ENCODE assay signal across 22 cellular contexts in the genomic region with DNA sequence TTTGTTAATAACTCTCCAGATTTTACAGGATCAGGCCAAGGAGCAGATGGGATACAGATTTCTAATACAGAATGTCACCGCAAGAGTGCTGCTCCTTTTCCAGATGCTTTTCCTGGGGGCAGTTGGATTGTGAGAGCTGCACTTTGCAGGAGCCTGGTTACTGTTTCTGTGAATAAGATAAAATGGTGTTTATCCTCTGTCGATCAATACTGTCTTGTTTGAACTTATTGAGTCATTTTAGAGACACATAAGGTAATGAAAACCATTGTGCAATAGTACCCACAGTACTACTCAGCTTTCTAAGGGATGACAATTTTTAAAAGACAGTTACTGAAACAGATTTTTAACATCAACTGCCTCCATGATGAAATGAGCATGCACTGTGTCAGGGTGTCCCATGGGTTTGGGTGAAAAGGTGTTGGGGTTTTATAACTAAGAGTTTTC. TPM values are rescaled to one million over a fixed set of nuclear protein-coding genes. Genes with fewer than 3 reads are reported as not detected.
DNase-seq lines count a peak whose midpoint lies in the region; ATAC-seq, FAIRE-seq and TF ChIP-seq lines count a peak whose summit lies in the region.
"Had no signal": no experiment of that assay in that cellular context is flagged by ENCODE, and none has a peak within 500 bp of the region (broad histone marks: within the 10 kb centered on the region; RNA-seq: fewer than 3 reads in every experiment).

No MANE protein-coding gene starts in this region.

- no peak overlapping the region for H3K4me2 ChIP-seq in IMR-90 (ENCODE audit: low read depth, low read length)
- H3K4me2 ChIP-seq in smooth muscle cell, result no peak overlapping the region
- no peak overlapping the region for H3K4me2 ChIP-seq in trophoblast cell (ENCODE audit: low read length)

- H3K79me2 ChIP-seq in smooth muscle cell (ENCODE audit: low read depth) (no peaks in the 10 kb centered on the region), trophoblast cell (ENCODE audit: control insufficient read depth, insufficient read depth, low read length, poor library complexity) (no peaks in the 10 kb centered on the region)

- H2AFZ ChIP-seq in IMR-90 (replicated peaks; ENCODE audit: low read length, poor library complexity) (no peak overlapping the region), smooth muscle cell (ENCODE audit: low read depth) (no peak overlapping the region), trophoblast cell (ENCODE audit: insufficient read depth, low read length, poor library complexity) (no peak overlapping the region)

- H4K20me1 ChIP-seq in IMR-90 (ENCODE audit: insufficient read depth, low read length) (no peaks in the 10 kb centered on the region), smooth muscle cell (ENCODE audit: low read depth) (no peaks in the 10 kb centered on the region)

- H4K5ac ChIP-seq in IMR-90 (ENCODE audit: low read depth, low read length), result no peak overlapping the region

- no peaks in the 10 kb centered on the region for H3K9me1 ChIP-seq in IMR-90 (ENCODE audit: insufficient read depth, low read length)

- no peak for TF ChIP-seq CTCF in IMR-90 (conservative IDR thresholded peaks at IDR 0.05; ENCODE audit: low read depth, low read length)
- TF ChIP-seq CTCF in body of pancreas (IDR thresholded peaks at IDR 0.05), result peak in 2 of 7 experiments; percentile 19 to 44
- no peak for TF ChIP-seq CTCF in smooth muscle cell (IDR thresholded peaks at IDR 0.05; ENCODE audit: borderline replicate concordance, insufficient read depth, poor library complexity, severe bottlenecking)

- peaks cover 8% of the 10 kb centered on the region; the same call in 1 of the 2 replicates for H3K27me3 ChIP-seq in IMR-90 (ENCODE audit: control insufficient read depth, insufficient read depth, low read length)
- H3K27me3 ChIP-seq in body of pancreas, result no peaks in the 10 kb centered on the region
- H3K27me3 ChIP-seq in smooth muscle cell (ENCODE audit: low read depth), result no peaks in the 10 kb centered on the region
- H3K27me3 ChIP-seq in small intestine (ENCODE audit: control insufficient read depth in 2 of 2, insufficient read depth in 2 of 2, low read length in 2 of 2), result no peaks in the 10 kb centered on the region
- H3K27me3 ChIP-seq in trophoblast cell (ENCODE audit: insufficient read depth, low read length), result no peaks in the 10 kb centered on the region

- H3K4me3 ChIP-seq in IMR-90 (ENCODE audit: insufficient read depth, low read depth, low read length) (no peak overlapping the region), body of pancreas (no peak overlapping the region), smooth muscle cell (peak overlapping the region; percentile 41), small intestine (ENCODE audit: low read depth in 1 of 2, low read length in 2 of 2) (no peak overlapping the region), trophoblast cell (ENCODE audit: low read depth, low read length) (no peak overlapping the region)

- no peak overlapping the region for H2BK15ac ChIP-seq in IMR-90 (ENCODE audit: low read depth, low read length)

- H3K4ac ChIP-seq in IMR-90 (ENCODE audit: low read depth, low read length), result no peak overlapping the region
- no peak overlapping the region for H3K4ac ChIP-seq in trophoblast cell (ENCODE audit: low read depth, low read length)

- H2AK5ac ChIP-seq in IMR-90 (ENCODE audit: low read depth, low read length) (no peak overlapping the region), trophoblast cell (ENCODE audit: low read length) (no peak overlapping the region)

- H3F3A ChIP-seq in smooth muscle cell (ENCODE audit: low read depth), result no peaks in the 10 kb centered on the region

- H2BK20ac ChIP-seq in IMR-90 (ENCODE audit: low read depth, low read length), result no peak overlapping the region

- H2BK5ac ChIP-seq in IMR-90 (ENCODE audit: low read depth, low read length, poor library complexity, severe bottlenecking), result no peak overlapping the region
- H2BK5ac ChIP-seq in trophoblast cell (ENCODE audit: low read depth, low read length, poor library complexity), result no peak overlapping the region

- H3K23ac ChIP-seq in IMR-90 (ENCODE audit: low read depth, low read length) (no peak overlapping the region), trophoblast cell (ENCODE audit: low read length) (no peak overlapping the region)

- no peak overlapping the region for H2BK12ac ChIP-seq in trophoblast cell (ENCODE audit: low read length)

- H3K9me3 ChIP-seq in IMR-90 (ENCODE audit: control insufficient read depth, insufficient read depth, low read length) (no peaks in the 10 kb centered on the region), body of pancreas (no peaks in the 10 kb centered on the region), smooth muscle cell (replicated peaks; ENCODE audit: low read depth) (no peaks in the 10 kb centered on the region), small intestine (ENCODE audit: control insufficient read depth, low read depth) (no peaks in the 10 kb centered on the region), trophoblast cell (ENCODE audit: insufficient read depth, low read depth, low read length) (no peaks in the 10 kb centered on the region)

- CTCF ChIA-PET in IMR-90 (lab: Yijun Ruan, JAX), result interaction anchor here (0.6 kb wide), 1 partner anchor 376 kb away, joined by 3 read pairs; no protein-coding TSS in a partner anchor

- intact Hi-C loops in IMR-90 (cut with micrococcal nuclease), result no loop called here
- intact Hi-C loops in body of pancreas (cut with DNase I), result no loop called here

- no peak overlapping the region for H3K27ac ChIP-seq in IMR-90 (ENCODE audit: insufficient read depth, low read length)
- H3K27ac ChIP-seq in body of pancreas, result peak overlapping the region in 2 of 4 donors; percentile 56 to 72
- H3K27ac ChIP-seq in smooth muscle cell (ENCODE audit: low read depth), result no peak overlapping the region
- H3K27ac ChIP-seq in caudate nucleus (ENCODE audit: low read depth, low read length), result no peak overlapping the region
- no peak overlapping the region for H3K27ac ChIP-seq in small intestine (ENCODE audit: low read depth in 1 of 2, low read length in 1 of 2)
- no peak overlapping the region for H3K27ac ChIP-seq in trophoblast cell (ENCODE audit: low read depth, low read length)
- H3K27ac ChIP-seq: C4-2B, HL-60 had no signal

- in situ Hi-C loops in IMR-90 (cut with MboI; ENCODE audit: low sequenced_read_pairs), result no loop called here

- TF ChIP-seq RAD21 in IMR-90 (IDR thresholded peaks at IDR 0.05; ENCODE audit: low read length), result no peak

- H4K91ac ChIP-seq in IMR-90 (ENCODE audit: insufficient read depth, low read depth, low read length) (no peak overlapping the region), trophoblast cell (ENCODE audit: low read depth, low read length) (no peak overlapping the region)

- H3K4me1 ChIP-seq in IMR-90 (ENCODE audit: control insufficient read depth, insufficient read depth, low read length) (no peaks in the 10 kb centered on the region), body of pancreas (peaks cover 42% of the 10 kb centered on the region), smooth muscle cell (ENCODE audit: low read depth) (no peaks in the 10 kb centered on the region), small intestine (ENCODE audit: control insufficient read depth in 2 of 2, insufficient read depth in 1 of 2, low read depth in 1 of 2, low read length in 1 of 2) (peaks cover 4 to 6% of the 10 kb centered on the region in 2 donors), trophoblast cell (ENCODE audit: control insufficient read depth in 1 of 2, insufficient read depth in 2 of 2, low read length in 2 of 2) (no peaks in the 10 kb centered on the region)

- no peaks in the 10 kb centered on the region for H3K79me1 ChIP-seq in IMR-90 (ENCODE audit: low read depth in 1 of 2, low read length in 2 of 2)
- H3K79me1 ChIP-seq in trophoblast cell (ENCODE audit: low read length), result no peaks in the 10 kb centered on the region

- no CpG with 5 or more reads among the region's 2 CpGs for whole genome bisulfite sequencing in IMR-90 (ENCODE audit: extremely low coverage in 2 of 2, insufficient read length in 1 of 2), 2 experiments
- WGBS in body of pancreas, 2 donors, result 10 to 12% methylated on average over 2 of the region's 2 CpGs
- WGBS in smooth muscle cell (ENCODE audit: low lambda C conversion rate), result 47% methylated on average over 2 of the region's 2 CpGs
- WGBS in small intestine, 3 donors, result 41 to 56% (median 47%) methylated on average over 2 of the region's 2 CpGs
- WGBS in trophoblast cell (ENCODE audit: extremely low coverage, insufficient coverage, insufficient read length), result no CpG with 5 or more reads among the region's 2 CpGs

- H4K8ac ChIP-seq in IMR-90 (ENCODE audit: low read depth in 2 of 2, low read length in 2 of 2), result no peak overlapping the region
- H4K8ac ChIP-seq in trophoblast cell (ENCODE audit: low read depth, low read length), result no peak overlapping the region

- ATAC-seq in IMR-90 (ENCODE audit: low read depth) (no peak), body of pancreas (peak; percentile 89), left lobe of liver (peak; percentile 64)

- TF ChIP-seq POLR2A in IMR-90 (IDR thresholded peaks at IDR 0.05; ENCODE audit: low read depth, low read length) (no peak), body of pancreas (IDR thresholded peaks at IDR 0.05) (no peak)

- BruUV-seq in IMR-90 (replicated peaks; lab: Mats Ljungman, UMichigan), result no TSS peak

- no peak overlapping the region for H2AK9ac ChIP-seq in IMR-90 (replicated peaks; ENCODE audit: low read depth, low read length, poor library complexity)

- dilution Hi-C loops in IMR-90 (cut with HindIII; ENCODE audit: low sequenced_read_pairs, unreplicated experiment), result no loop called here

- POLR2A ChIA-PET in IMR-90 (lab: Charles Lee; ENCODE audit: unreplicated experiment), result no interaction called here

- no peaks in the 10 kb centered on the region for H3K36me3 ChIP-seq in IMR-90 (ENCODE audit: control insufficient read depth, insufficient read depth, low read length)
- H3K36me3 ChIP-seq in body of pancreas (replicated peaks in 1 of 2; ENCODE audit: insufficient read depth in 1 of 2, low read depth in 2 of 2), result no peaks in the 10 kb centered on the region
- H3K36me3 ChIP-seq in smooth muscle cell (ENCODE audit: low read depth), result no peaks in the 10 kb centered on the region
- H3K36me3 ChIP-seq in small intestine (ENCODE audit: control insufficient read depth in 2 of 2, insufficient read depth in 2 of 2, low read length in 2 of 2), result peaks cover 0 to 4% of the 10 kb centered on the region in 2 donors
- no peaks in the 10 kb centered on the region for H3K36me3 ChIP-seq in trophoblast cell (ENCODE audit: control insufficient read depth in 1 of 2, insufficient read depth in 2 of 2, low read length in 2 of 2)

- FAIRE-seq in small intestine (lab: Jason Lieb, UNC), result no peak

- H3K56ac ChIP-seq in IMR-90 (ENCODE audit: extremely low read depth, insufficient read depth, low read length), result no peak overlapping the region

- H3K14ac ChIP-seq in IMR-90 (replicated peaks; ENCODE audit: low read depth, low read length), result no peak overlapping the region
- H3K14ac ChIP-seq in trophoblast cell (ENCODE audit: low read length), result no peak overlapping the region

- H2BK120ac ChIP-seq in IMR-90 (ENCODE audit: low read depth, low read length), result no peak overlapping the region
- H2BK120ac ChIP-seq in trophoblast cell (ENCODE audit: insufficient read depth, low read length, poor library complexity), result no peak overlapping the region

- no peak overlapping the region for H4K12ac ChIP-seq in trophoblast cell (ENCODE audit: low read depth, low read length)

- DNase-seq in IMR-90 (no peak), body of pancreas (peak; percentile 13 to 57 (median 30)), left lobe of liver (ENCODE audit: low spot score) (no peak), smooth muscle cell (lab: John Stamatoyannopoulos, UW; ENCODE audit: unreplicated experiment) (no peak), caudate nucleus (lab: John Stamatoyannopoulos, UW) (no peak), small intestine (no peak), trophoblast cell (no peak)
- DNase-seq: ACHN, AML-193, DMS79 treated with DMSO at 0.1 percent for 48 hours, H7, MV-4-11, NCI-H1417, NCI-H187 treated with DMSO at 0.1 percent for 48 hours, NCI-H226, NCI-H82, OCI-M1, SIG-M5 had no signal

- no peak overlapping the region for H3K18ac ChIP-seq in IMR-90 (ENCODE audit: low read depth, low read length)
- H3K18ac ChIP-seq in trophoblast cell (ENCODE audit: low read length), result no peak overlapping the region

- H3K9ac ChIP-seq in IMR-90 (ENCODE audit: low read depth, low read length) (no peak overlapping the region), smooth muscle cell (ENCODE audit: low read depth) (no peak overlapping the region), trophoblast cell (ENCODE audit: low read length) (no peak overlapping the region)

RNA-seq across cellular contexts. Expression of gene A1CF, which starts 2.9 kb away (rescaled TPM):
- not detected in 2 replicates for total RNA-seq in IMR-90 (2012; rRNA removed)
- polyA plus RNA-seq in IMR-90 (2012; rRNA removed), result not detected in 2 replicates
- not detected in 2 replicates for polyA plus RNA-seq in IMR-90 (2012; cell fraction: cytosol; rRNA removed)
- not detected in 2 replicates for polyA plus RNA-seq in IMR-90 (2012; cell fraction: nucleus; rRNA removed; ENCODE audit: low replicate concordance)
- 10 to 100 TPM in 1 of 2 donors, 1 to 10 TPM in 1; 7.8 to 18.5 TPM for total RNA-seq in body of pancreas
- total RNA-seq in left lobe of liver, result 213 TPM
- total RNA-seq in smooth muscle cell, result not detected in 2 replicates
- not detected in 2 replicates for polyA plus RNA-seq in smooth muscle cell
- polyA plus RNA-seq in small intestine, result 10 to 100 TPM; 11.1 to 31.1 (median 27.0) TPM
- not detected in 2 replicates for polyA plus RNA-seq in trophoblast cell (2013)
- total RNA-seq: H7, HT1080, RPMI7951 had no signal

Comparison
In these comparisons a context has a peak if more than half of its experiments do, and no peak if none do; other contexts are left out.
1. DNase-seq: peak in body of pancreas (4 of 4); none in IMR-90 (single experiment), left lobe of liver (single experiment), smooth muscle cell (single experiment), caudate nucleus (0 of 61), small intestine (single experiment) and trophoblast cell (0 of 2).
2. RNA of gene A1CF, which starts 2.9 kb away (total RNA-seq): 213 TPM in left lobe of liver (single experiment); 7.8 to 18.5 TPM in body of pancreas, not detected in IMR-90 and not detected in smooth muscle cell; every median in the first group is over 10 times any median in the second.